ENCODE assay signal across 7 cellular contexts in genomic region chr13:62003452-62003851, GRCh38.
"Had no signal": no experiment of that assay in that cellular context is flagged by ENCODE, and none has a peak within 500 bp of the region (broad histone marks: within the 10 kb centered on the region; RNA-seq: fewer than 3 reads in every experiment).

No MANE protein-coding gene starts in this region.

- H3K4me3 ChIP-seq: GM12878 had no signal

- DNase-seq: GDM1, GF-D8 had no signal

- FAIRE-seq: GM12878, GM12891, GM12892, GM18507, GM19239 had no signal

- ATAC-seq: GM12878 had no signal
